1 cellular context compared by ENCODE assay signal in the genomic region with DNA sequence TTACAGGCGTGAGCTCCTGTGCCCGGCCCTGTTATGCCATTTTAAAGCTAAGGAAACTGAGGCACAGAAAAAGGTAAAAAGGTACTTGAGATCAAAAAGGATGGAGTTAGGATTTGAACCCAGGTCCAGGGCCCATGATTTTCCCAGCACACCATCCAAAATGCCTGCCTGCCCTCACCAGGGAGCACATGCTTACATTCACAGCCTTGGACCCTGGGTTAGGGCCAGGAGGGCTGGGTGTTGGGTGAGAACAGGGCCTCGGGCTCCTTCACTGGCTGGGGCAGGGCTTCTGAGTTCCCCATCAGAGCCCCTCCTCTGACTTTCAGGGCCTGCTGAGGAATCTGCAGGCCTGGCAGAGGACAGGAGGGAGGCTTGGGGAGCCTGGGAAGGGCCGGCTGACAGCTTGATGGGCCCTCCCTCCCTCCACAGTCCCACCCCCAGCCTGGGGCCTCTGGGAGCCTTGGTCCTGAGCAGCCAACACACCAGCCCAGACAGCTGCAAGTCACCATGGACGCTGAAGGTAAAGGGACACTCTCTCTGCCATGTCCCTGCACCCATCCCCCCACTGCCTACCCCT.
A peak's percentile ranks its signal among the peaks of the same experiment; 100 is the strongest.
TF ChIP-seq lines count a peak whose summit lies in the region.

A gene (plus strand): TSS at position 490 of the 577 bp plus-strand sequence. CDS start 18 bp downstream, at position 508.

TF ChIP-seq in HepG2, 621 proteins besides CTCF, POLR2A, EP300 and RAD21 (continued from another document and continues in another):
- no peak for TF ChIP-seq ZNF543 (CRISPR knock-in tag; IDR thresholded peaks at IDR 0.05)
- TF ChIP-seq FOXK1 (CRISPR knock-in tag; IDR thresholded peaks at IDR 0.05; ENCODE audit: borderline replicate concordance, low read depth): no peak; the same call in 1 of the 2 replicates
- peak; percentile 82 for TF ChIP-seq ZFY (CRISPR knock-in tag; IDR thresholded peaks at IDR 0.05)
- TF ChIP-seq MYC (CRISPR knock-in tag; IDR thresholded peaks at IDR 0.05; ENCODE audit: borderline replicate concordance): peak; percentile 19; the same call in 1 of the 2 replicates
- TF ChIP-seq, protein P1, sequence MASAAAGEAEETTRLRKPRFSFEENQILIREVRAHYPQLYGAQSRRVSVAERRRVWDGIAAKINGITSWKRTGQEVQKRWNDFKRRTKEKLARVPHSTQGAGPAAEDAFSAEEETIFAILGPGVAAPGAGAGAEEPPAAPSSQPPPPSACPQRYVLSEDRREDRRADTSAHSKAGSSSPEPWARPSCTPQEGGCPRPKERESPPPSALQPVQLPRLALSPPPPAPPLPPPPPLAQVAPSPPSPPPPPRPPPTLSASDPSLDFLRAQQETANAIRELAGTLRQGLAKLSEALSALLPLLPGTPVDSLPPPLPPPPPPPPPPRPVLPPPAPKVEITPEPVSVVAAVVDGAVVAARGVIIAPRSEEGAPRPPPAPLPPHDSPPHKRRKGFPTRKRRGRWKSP (CRISPR knock-in tag; IDR thresholded peaks at IDR 0.05): no peak
- TF ChIP-seq FLYWCH1 (CRISPR knock-in tag; IDR thresholded peaks at IDR 0.05): no peak
- no peak for TF ChIP-seq GTF2F1 (IDR thresholded peaks at IDR 0.05; ENCODE audit: low read length)
- no peak for TF ChIP-seq SIX1 (CRISPR knock-in tag; IDR thresholded peaks at IDR 0.05; ENCODE audit: borderline replicate concordance)
- TF ChIP-seq EHMT2 (IDR thresholded peaks at IDR 0.05; ENCODE audit: borderline replicate concordance, low read depth, low read length): no peak
- TF ChIP-seq ZNF33A (CRISPR knock-in tag; IDR thresholded peaks at IDR 0.05; ENCODE audit: borderline replicate concordance): no peak
- TF ChIP-seq, protein P2, sequence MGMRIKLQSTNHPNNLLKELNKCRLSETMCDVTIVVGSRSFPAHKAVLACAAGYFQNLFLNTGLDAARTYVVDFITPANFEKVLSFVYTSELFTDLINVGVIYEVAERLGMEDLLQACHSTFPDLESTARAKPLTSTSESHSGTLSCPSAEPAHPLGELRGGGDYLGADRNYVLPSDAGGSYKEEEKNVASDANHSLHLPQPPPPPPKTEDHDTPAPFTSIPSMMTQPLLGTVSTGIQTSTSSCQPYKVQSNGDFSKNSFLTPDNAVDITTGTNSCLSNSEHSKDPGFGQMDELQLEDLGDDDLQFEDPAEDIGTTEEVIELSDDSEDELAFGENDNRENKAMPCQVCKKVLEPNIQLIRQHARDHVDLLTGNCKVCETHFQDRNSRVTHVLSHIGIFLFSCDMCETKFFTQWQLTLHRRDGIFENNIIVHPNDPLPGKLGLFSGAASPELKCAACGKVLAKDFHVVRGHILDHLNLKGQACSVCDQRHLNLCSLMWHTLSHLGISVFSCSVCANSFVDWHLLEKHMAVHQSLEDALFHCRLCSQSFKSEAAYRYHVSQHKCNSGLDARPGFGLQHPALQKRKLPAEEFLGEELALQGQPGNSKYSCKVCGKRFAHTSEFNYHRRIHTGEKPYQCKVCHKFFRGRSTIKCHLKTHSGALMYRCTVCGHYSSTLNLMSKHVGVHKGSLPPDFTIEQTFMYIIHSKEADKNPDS (CRISPR knock-in tag; IDR thresholded peaks at IDR 0.05): no peak; the same call in 1 of the 2 replicates
- no peak for TF ChIP-seq NCOA2 (CRISPR knock-in tag; IDR thresholded peaks at IDR 0.05)
- peak; percentile 55; the same call in 1 of the 2 replicates for TF ChIP-seq ZNF746 (CRISPR knock-in tag; IDR thresholded peaks at IDR 0.05)
- TF ChIP-seq, protein P3, sequence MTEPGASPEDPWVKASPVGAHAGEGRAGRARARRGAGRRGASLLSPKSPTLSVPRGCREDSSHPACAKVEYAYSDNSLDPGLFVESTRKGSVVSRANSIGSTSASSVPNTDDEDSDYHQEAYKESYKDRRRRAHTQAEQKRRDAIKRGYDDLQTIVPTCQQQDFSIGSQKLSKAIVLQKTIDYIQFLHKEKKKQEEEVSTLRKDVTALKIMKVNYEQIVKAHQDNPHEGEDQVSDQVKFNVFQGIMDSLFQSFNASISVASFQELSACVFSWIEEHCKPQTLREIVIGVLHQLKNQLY (CRISPR knock-in tag; IDR thresholded peaks at IDR 0.05): no peak
- peak; percentile 67; the same call in 1 of the 2 replicates for TF ChIP-seq ZNF567 (CRISPR knock-in tag; IDR thresholded peaks at IDR 0.05; ENCODE audit: borderline replicate concordance)
- TF ChIP-seq ATF7-NPFF (CRISPR knock-in tag; IDR thresholded peaks at IDR 0.05; ENCODE audit: low read depth): no peak
- TF ChIP-seq, protein P4, sequence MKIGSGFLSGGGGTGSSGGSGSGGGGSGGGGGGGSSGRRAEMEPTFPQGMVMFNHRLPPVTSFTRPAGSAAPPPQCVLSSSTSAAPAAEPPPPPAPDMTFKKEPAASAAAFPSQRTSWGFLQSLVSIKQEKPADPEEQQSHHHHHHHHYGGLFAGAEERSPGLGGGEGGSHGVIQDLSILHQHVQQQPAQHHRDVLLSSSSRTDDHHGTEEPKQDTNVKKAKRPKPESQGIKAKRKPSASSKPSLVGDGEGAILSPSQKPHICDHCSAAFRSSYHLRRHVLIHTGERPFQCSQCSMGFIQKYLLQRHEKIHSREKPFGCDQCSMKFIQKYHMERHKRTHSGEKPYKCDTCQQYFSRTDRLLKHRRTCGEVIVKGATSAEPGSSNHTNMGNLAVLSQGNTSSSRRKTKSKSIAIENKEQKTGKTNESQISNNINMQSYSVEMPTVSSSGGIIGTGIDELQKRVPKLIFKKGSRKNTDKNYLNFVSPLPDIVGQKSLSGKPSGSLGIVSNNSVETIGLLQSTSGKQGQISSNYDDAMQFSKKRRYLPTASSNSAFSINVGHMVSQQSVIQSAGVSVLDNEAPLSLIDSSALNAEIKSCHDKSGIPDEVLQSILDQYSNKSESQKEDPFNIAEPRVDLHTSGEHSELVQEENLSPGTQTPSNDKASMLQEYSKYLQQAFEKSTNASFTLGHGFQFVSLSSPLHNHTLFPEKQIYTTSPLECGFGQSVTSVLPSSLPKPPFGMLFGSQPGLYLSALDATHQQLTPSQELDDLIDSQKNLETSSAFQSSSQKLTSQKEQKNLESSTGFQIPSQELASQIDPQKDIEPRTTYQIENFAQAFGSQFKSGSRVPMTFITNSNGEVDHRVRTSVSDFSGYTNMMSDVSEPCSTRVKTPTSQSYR (CRISPR knock-in tag; IDR thresholded peaks at IDR 0.05; ENCODE audit: borderline replicate concordance): peak; percentile 72
- 0 out of 2 replicates have a peak, but pooled peaks have one; percentile 46 for TF ChIP-seq ZNF557 (CRISPR knock-in tag; IDR thresholded peaks at IDR 0.05)
- TF ChIP-seq STAT5B (CRISPR knock-in tag; IDR thresholded peaks at IDR 0.05): no peak
- TF ChIP-seq TCF12 (IDR thresholded peaks at IDR 0.05): no peak
- no peak for TF ChIP-seq TCF12 (CRISPR knock-in tag; IDR thresholded peaks at IDR 0.05)
- TF ChIP-seq, protein P5, sequence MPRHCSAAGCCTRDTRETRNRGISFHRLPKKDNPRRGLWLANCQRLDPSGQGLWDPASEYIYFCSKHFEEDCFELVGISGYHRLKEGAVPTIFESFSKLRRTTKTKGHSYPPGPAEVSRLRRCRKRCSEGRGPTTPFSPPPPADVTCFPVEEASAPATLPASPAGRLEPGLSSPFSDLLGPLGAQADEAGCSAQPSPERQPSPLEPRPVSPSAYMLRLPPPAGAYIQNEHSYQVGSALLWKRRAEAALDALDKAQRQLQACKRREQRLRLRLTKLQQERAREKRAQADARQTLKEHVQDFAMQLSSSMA (CRISPR knock-in tag; IDR thresholded peaks at IDR 0.05): no peak
- TF ChIP-seq ZNF570 (CRISPR knock-in tag; IDR thresholded peaks at IDR 0.05; ENCODE audit: borderline replicate concordance): no peak
- no peak for TF ChIP-seq ZNF564 (CRISPR knock-in tag; IDR thresholded peaks at IDR 0.05)
- no peak for TF ChIP-seq KAT2B (IDR thresholded peaks at IDR 0.05; ENCODE audit: borderline replicate concordance, low read depth, low read length)
- TF ChIP-seq ZNF724P (CRISPR knock-in tag; IDR thresholded peaks at IDR 0.05; ENCODE audit: borderline replicate concordance): no peak
- TF ChIP-seq, protein P6, sequence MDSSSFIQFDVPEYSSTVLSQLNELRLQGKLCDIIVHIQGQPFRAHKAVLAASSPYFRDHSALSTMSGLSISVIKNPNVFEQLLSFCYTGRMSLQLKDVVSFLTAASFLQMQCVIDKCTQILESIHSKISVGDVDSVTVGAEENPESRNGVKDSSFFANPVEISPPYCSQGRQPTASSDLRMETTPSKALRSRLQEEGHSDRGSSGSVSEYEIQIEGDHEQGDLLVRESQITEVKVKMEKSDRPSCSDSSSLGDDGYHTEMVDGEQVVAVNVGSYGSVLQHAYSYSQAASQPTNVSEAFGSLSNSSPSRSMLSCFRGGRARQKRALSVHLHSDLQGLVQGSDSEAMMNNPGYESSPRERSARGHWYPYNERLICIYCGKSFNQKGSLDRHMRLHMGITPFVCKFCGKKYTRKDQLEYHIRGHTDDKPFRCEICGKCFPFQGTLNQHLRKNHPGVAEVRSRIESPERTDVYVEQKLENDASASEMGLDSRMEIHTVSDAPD (CRISPR knock-in tag; IDR thresholded peaks at IDR 0.05): peak; percentile 90
- TF ChIP-seq, protein P7, sequence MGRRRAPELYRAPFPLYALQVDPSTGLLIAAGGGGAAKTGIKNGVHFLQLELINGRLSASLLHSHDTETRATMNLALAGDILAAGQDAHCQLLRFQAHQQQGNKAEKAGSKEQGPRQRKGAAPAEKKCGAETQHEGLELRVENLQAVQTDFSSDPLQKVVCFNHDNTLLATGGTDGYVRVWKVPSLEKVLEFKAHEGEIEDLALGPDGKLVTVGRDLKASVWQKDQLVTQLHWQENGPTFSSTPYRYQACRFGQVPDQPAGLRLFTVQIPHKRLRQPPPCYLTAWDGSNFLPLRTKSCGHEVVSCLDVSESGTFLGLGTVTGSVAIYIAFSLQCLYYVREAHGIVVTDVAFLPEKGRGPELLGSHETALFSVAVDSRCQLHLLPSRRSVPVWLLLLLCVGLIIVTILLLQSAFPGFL (CRISPR knock-in tag; IDR thresholded peaks at IDR 0.05): no peak
- TF ChIP-seq, protein P8, sequence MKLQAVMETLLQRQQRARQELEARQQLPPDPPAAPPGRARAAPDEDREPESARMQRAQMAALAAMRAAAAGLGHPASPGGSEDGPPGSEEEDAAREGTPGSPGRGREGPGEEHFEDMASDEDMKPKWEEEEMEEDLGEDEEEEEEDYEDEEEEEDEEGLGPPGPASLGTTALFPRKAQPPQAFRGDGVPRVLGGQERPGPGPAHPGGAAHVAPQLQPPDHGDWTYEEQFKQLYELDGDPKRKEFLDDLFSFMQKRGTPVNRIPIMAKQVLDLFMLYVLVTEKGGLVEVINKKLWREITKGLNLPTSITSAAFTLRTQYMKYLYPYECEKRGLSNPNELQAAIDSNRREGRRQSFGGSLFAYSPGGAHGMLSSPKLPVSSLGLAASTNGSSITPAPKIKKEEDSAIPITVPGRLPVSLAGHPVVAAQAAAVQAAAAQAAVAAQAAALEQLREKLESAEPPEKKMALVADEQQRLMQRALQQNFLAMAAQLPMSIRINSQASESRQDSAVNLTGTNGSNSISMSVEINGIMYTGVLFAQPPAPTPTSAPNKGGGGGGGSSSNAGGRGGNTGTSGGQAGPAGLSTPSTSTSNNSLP (IDR thresholded peaks at IDR 0.05; ENCODE audit: low read depth, low read length): no peak
- no peak for TF ChIP-seq ZNF484 (CRISPR knock-in tag; IDR thresholded peaks at IDR 0.05; ENCODE audit: borderline replicate concordance, low read depth)
- no peak for TF ChIP-seq PTBP1 (IDR thresholded peaks at IDR 0.05; ENCODE audit: low read depth, low read length, poor library complexity, severe bottlenecking)
- TF ChIP-seq, protein P9, sequence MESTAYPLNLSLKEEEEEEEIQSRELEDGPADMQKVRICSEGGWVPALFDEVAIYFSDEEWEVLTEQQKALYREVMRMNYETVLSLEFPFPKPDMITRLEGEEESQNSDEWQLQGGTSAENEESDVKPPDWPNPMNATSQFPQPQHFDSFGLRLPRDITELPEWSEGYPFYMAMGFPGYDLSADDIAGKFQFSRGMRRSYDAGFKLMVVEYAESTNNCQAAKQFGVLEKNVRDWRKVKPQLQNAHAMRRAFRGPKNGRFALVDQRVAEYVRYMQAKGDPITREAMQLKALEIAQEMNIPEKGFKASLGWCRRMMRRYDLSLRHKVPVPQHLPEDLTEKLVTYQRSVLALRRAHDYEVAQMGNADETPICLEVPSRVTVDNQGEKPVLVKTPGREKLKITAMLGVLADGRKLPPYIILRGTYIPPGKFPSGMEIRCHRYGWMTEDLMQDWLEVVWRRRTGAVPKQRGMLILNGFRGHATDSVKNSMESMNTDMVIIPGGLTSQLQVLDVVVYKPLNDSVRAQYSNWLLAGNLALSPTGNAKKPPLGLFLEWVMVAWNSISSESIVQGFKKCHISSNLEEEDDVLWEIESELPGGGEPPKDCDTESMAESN (CRISPR knock-in tag; conservative IDR thresholded peaks at IDR 0.05): no peak
- TF ChIP-seq IKZF1 (IDR thresholded peaks at IDR 0.05): no peak
- TF ChIP-seq ZNF629 (CRISPR knock-in tag; conservative IDR thresholded peaks at IDR 0.05): 0 out of 2 replicates have a peak, but pooled peaks have one; percentile 34
- TF ChIP-seq ZNF563 (CRISPR knock-in tag; IDR thresholded peaks at IDR 0.05): no peak
- no peak for TF ChIP-seq ISL2 (CRISPR knock-in tag; IDR thresholded peaks at IDR 0.05)
- TF ChIP-seq SNRNP70 (IDR thresholded peaks at IDR 0.05; ENCODE audit: low read depth, low read length): no peak
- TF ChIP-seq ONECUT2 (CRISPR knock-in tag; IDR thresholded peaks at IDR 0.05): no peak
- TF ChIP-seq ZNF670 (CRISPR knock-in tag; IDR thresholded peaks at IDR 0.05; ENCODE audit: borderline replicate concordance): no peak
- no peak for TF ChIP-seq ZNF180 (CRISPR knock-in tag; IDR thresholded peaks at IDR 0.05; ENCODE audit: borderline replicate concordance, low read depth)
- TF ChIP-seq KDM1A (CRISPR knock-in tag; IDR thresholded peaks at IDR 0.05): no peak
- TF ChIP-seq, protein P10, sequence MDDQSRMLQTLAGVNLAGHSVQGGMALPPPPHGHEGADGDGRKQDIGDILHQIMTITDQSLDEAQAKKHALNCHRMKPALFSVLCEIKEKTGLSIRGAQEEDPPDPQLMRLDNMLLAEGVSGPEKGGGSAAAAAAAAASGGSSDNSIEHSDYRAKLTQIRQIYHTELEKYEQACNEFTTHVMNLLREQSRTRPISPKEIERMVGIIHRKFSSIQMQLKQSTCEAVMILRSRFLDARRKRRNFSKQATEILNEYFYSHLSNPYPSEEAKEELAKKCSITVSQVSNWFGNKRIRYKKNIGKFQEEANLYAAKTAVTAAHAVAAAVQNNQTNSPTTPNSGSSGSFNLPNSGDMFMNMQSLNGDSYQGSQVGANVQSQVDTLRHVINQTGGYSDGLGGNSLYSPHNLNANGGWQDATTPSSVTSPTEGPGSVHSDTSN (CRISPR knock-in tag; IDR thresholded peaks at IDR 0.05; ENCODE audit: borderline replicate concordance): peak; percentile 44; the same call in 1 of the 2 replicates
- TF ChIP-seq, protein P11, sequence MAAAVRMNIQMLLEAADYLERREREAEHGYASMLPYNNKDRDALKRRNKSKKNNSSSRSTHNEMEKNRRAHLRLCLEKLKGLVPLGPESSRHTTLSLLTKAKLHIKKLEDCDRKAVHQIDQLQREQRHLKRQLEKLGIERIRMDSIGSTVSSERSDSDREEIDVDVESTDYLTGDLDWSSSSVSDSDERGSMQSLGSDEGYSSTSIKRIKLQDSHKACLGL (CRISPR knock-in tag; IDR thresholded peaks at IDR 0.05): no peak
- TF ChIP-seq, protein P12, sequence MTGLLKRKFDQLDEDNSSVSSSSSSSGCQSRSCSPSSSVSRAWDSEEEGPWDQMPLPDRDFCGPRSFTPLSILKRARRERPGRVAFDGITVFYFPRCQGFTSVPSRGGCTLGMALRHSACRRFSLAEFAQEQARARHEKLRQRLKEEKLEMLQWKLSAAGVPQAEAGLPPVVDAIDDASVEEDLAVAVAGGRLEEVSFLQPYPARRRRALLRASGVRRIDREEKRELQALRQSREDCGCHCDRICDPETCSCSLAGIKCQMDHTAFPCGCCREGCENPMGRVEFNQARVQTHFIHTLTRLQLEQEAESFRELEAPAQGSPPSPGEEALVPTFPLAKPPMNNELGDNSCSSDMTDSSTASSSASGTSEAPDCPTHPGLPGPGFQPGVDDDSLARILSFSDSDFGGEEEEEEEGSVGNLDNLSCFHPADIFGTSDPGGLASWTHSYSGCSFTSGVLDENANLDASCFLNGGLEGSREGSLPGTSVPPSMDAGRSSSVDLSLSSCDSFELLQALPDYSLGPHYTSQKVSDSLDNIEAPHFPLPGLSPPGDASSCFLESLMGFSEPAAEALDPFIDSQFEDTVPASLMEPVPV (CRISPR knock-in tag; IDR thresholded peaks at IDR 0.05): no peak
- TF ChIP-seq ZNF562 (CRISPR knock-in tag; IDR thresholded peaks at IDR 0.05; ENCODE audit: borderline replicate concordance): no peak
